Comparison of ENCODE assay signal across 19 cellular contexts in the genomic region with DNA sequence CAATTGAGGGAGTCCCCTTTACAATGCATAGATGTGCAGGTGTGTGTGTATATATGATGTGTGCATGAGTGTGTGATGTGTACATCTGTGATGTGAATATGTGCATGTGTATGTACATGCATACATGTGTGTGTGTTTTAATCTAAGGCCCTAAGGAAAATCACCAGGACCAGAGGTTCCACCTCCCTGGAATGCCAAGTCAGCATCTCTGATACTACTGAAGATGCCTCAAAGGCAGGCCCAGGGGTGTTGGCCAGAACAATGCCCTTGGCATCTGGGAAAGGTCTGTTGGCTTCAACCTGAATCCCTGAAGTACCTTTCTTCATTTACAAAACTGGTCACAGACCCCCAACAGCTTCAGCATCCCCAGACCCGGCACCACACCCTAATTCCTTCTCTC.
DNase-seq lines count a peak whose midpoint lies in the region; ATAC-seq, FAIRE-seq and TF ChIP-seq lines count a peak whose summit lies in the region.
"Had no signal": no experiment of that assay in that cellular context is flagged by ENCODE, and none has a peak within 500 bp of the region (broad histone marks: within the 10 kb centered on the region; RNA-seq: fewer than 3 reads in every experiment).

No MANE protein-coding gene starts in this region.

- intact Hi-C loops in IMR-90 (cut with micrococcal nuclease) (no loop called here), esophagus muscularis mucosa (cut with DNase I) (no loop called here)

- no TSS peak for BruUV-seq in IMR-90 (replicated peaks; lab: Mats Ljungman, UMichigan)

- 0% methylated on average over 1 of the region's 1 CpG for WGBS in A549 (ENCODE audit: missing lambda C conversion rate)
- no CpG with 5 or more reads among the region's 1 CpG for WGBS in IMR-90 (ENCODE audit: extremely low coverage in 2 of 2, insufficient read length in 1 of 2), 2 experiments
- 100% methylated on average over 1 of the region's 1 CpG for WGBS in esophagus muscularis mucosa

- no peak overlapping the region for H3K4ac ChIP-seq in IMR-90 (ENCODE audit: low read depth, low read length)

- no peak for ATAC-seq in A549
- no peak for ATAC-seq in IMR-90 (ENCODE audit: low read depth)

- no peak overlapping the region for H3K4me2 ChIP-seq in A549
- H3K4me2 ChIP-seq in IMR-90 (ENCODE audit: low read depth, low read length): no peak overlapping the region

- H2BK5ac ChIP-seq in IMR-90 (ENCODE audit: low read depth, low read length, poor library complexity, severe bottlenecking): no peak overlapping the region

- no peak overlapping the region for H4K5ac ChIP-seq in IMR-90 (ENCODE audit: low read depth, low read length)

- no peak overlapping the region for H2AK5ac ChIP-seq in IMR-90 (ENCODE audit: low read depth, low read length)

- no peaks in the 10 kb centered on the region for H3K4me1 ChIP-seq in A549
- no peaks in the 10 kb centered on the region for H3K4me1 ChIP-seq in IMR-90 (ENCODE audit: control insufficient read depth, insufficient read depth, low read length)
- H3K4me1 ChIP-seq in esophagus muscularis mucosa: no peaks in the 10 kb centered on the region
- H3K4me1 ChIP-seq: Caco-2, HAP-1 had no signal

- H4K8ac ChIP-seq in IMR-90 (ENCODE audit: low read depth in 2 of 2, low read length in 2 of 2): no peak overlapping the region

- dilution Hi-C loops in IMR-90 (cut with HindIII; ENCODE audit: low sequenced_read_pairs, unreplicated experiment): no loop called here

- no peak overlapping the region for H3K23ac ChIP-seq in IMR-90 (ENCODE audit: low read depth, low read length)

- TF ChIP-seq CTCF in A549 (IDR thresholded peaks at IDR 0.05) (no peak), IMR-90 (conservative IDR thresholded peaks at IDR 0.05; ENCODE audit: low read depth, low read length) (no peak), esophagus muscularis mucosa (IDR thresholded peaks at IDR 0.05) (no peak)

- H2AK9ac ChIP-seq in IMR-90 (replicated peaks; ENCODE audit: low read depth, low read length, poor library complexity): no peak overlapping the region

- no peak overlapping the region for H3K18ac ChIP-seq in IMR-90 (ENCODE audit: low read depth, low read length)

- no peak overlapping the region for H2BK20ac ChIP-seq in IMR-90 (ENCODE audit: low read depth, low read length)

- H3K9me3 ChIP-seq in A549: no peaks in the 10 kb centered on the region
- H3K9me3 ChIP-seq in IMR-90 (ENCODE audit: control insufficient read depth, insufficient read depth, low read length): peaks cover 1% of the 10 kb centered on the region; the same call in 1 of the 2 replicates
- peaks cover 0 to 4% (median 0%) of the 10 kb centered on the region in 4 donors for H3K9me3 ChIP-seq in esophagus muscularis mucosa
- H3K9me3 ChIP-seq: Caco-2, HAP-1 had no signal

- H3K4me3 ChIP-seq in A549 (no peak overlapping the region), IMR-90 (ENCODE audit: insufficient read depth, low read depth, low read length) (no peak overlapping the region), esophagus muscularis mucosa (no peak overlapping the region)
- H3K4me3 ChIP-seq: HAP-1 had no signal

- H3K56ac ChIP-seq in IMR-90 (ENCODE audit: extremely low read depth, insufficient read depth, low read length): no peak overlapping the region

- no peak overlapping the region for H2BK120ac ChIP-seq in IMR-90 (ENCODE audit: low read depth, low read length)

- H4K91ac ChIP-seq in IMR-90 (ENCODE audit: insufficient read depth, low read depth, low read length): no peak overlapping the region

- TF ChIP-seq POLR2A in A549 (IDR thresholded peaks at IDR 0.05; ENCODE audit: low read length) (no peak), IMR-90 (IDR thresholded peaks at IDR 0.05; ENCODE audit: low read depth, low read length) (no peak), esophagus muscularis mucosa (IDR thresholded peaks at IDR 0.05; ENCODE audit: low read depth) (no peak)

- H2AFZ ChIP-seq in IMR-90 (replicated peaks; ENCODE audit: low read length, poor library complexity): no peak overlapping the region

- no peak overlapping the region for H3K9ac ChIP-seq in IMR-90 (ENCODE audit: low read depth, low read length)

- no peaks in the 10 kb centered on the region for H3K9me1 ChIP-seq in IMR-90 (ENCODE audit: insufficient read depth, low read length)

- no peak for TF ChIP-seq RAD21 in A549 (conservative IDR thresholded peaks at IDR 0.05 in 1 of 2, IDR thresholded peaks at IDR 0.05 in 1 of 2)
- TF ChIP-seq RAD21 in IMR-90 (IDR thresholded peaks at IDR 0.05; ENCODE audit: low read length): no peak

- no peak for TF ChIP-seq EP300 in A549 (IDR thresholded peaks at IDR 0.05)
- TF ChIP-seq EP300 in esophagus muscularis mucosa (IDR thresholded peaks at IDR 0.05): no peak

- H3K79me1 ChIP-seq in IMR-90 (ENCODE audit: low read depth in 1 of 2, low read length in 2 of 2): peaks cover 0 to 7% of the 10 kb centered on the region in 2 experiments; a peak in 1 of 4 replicates

- in situ Hi-C loops in IMR-90 (cut with MboI; ENCODE audit: low sequenced_read_pairs): no loop called here

- H3K27ac ChIP-seq in A549 (no peak overlapping the region), IMR-90 (ENCODE audit: insufficient read depth, low read length) (no peak overlapping the region), esophagus muscularis mucosa (replicated peaks in 1 of 4) (no peak overlapping the region)

- no peak overlapping the region for H2BK15ac ChIP-seq in IMR-90 (ENCODE audit: low read depth, low read length)

- no peak for DNase-seq in A549 (ENCODE audit: low read depth in 1 of 2, low spot score in 1 of 2)
- DNase-seq in IMR-90: no peak
- peak; percentile 31 for DNase-seq in esophagus muscularis mucosa (ENCODE audit: extremely low spot score)
- no peak for DNase-seq in urothelium cell line (ENCODE audit: low spot score)
- no peak for DNase-seq in NCI-H2196 (lab: John Stamatoyannopoulos, UW; ENCODE audit: unreplicated experiment)
- no peak for DNase-seq in dermis blood vessel endothelial cell
- DNase-seq in SKM-1 (lab: John Stamatoyannopoulos, UW; ENCODE audit: unreplicated experiment): no peak
- DNase-seq: 8988T; C1 segment of cervical spinal cord; Caco-2; CD4-positive, alpha-beta memory T cell; DMS153; DND-41; GOT3; HFFc6 had no signal

- H3K36me3 ChIP-seq in IMR-90 (ENCODE audit: control insufficient read depth, insufficient read depth, low read length) (no peaks in the 10 kb centered on the region), esophagus muscularis mucosa (no peaks in the 10 kb centered on the region)
- H3K36me3 ChIP-seq: HAP-1 had no signal

- FAIRE-seq in A549 (lab: Jason Lieb, UNC): no peak
- peak; percentile 9 for FAIRE-seq in urothelium cell line (lab: Jason Lieb, UNC)
- FAIRE-seq: G401.6, GM12892, H54 had no signal

- H4K20me1 ChIP-seq in IMR-90 (ENCODE audit: insufficient read depth, low read length): no peaks in the 10 kb centered on the region

- POLR2A ChIA-PET in A549 (lab: Yijun Ruan, JAX) (no interaction called here), IMR-90 (lab: Charles Lee; ENCODE audit: unreplicated experiment) (no interaction called here)

- no peaks in the 10 kb centered on the region for H3K27me3 ChIP-seq in IMR-90 (ENCODE audit: control insufficient read depth, insufficient read depth, low read length)
- H3K27me3 ChIP-seq in esophagus muscularis mucosa: no peaks in the 10 kb centered on the region

- CTCF ChIA-PET in A549 (lab: Yijun Ruan, JAX): no interaction called here
- CTCF ChIA-PET in IMR-90 (lab: Yijun Ruan, JAX): no interaction called here

- H3K14ac ChIP-seq in IMR-90 (replicated peaks; ENCODE audit: low read depth, low read length): no peak overlapping the region

TF ChIP-seq in A549, 52 proteins besides CTCF, POLR2A, EP300 and RAD21:
- TF ChIP-seq MAFK (IDR thresholded peaks at IDR 0.05; ENCODE audit: partially characterized antibody) (peak; percentile 70), EHMT2 (IDR thresholded peaks at IDR 0.05; ENCODE audit: low read depth) (no peak)

TF ChIP-seq in IMR-90, 13 proteins besides CTCF, POLR2A, EP300 and RAD21:
- TF ChIP-seq MAZ (IDR thresholded peaks at IDR 0.05; ENCODE audit: borderline replicate concordance, low read depth, low read length) (no peak), MAFK (IDR thresholded peaks at IDR 0.05; ENCODE audit: low read depth, low read length) (peak; percentile 55)
TF ChIP-seq in IMR-90: peak in this region for 1.
